19 cellular contexts compared by ENCODE assay signal in genomic region chr9:75198436-75198835, GRCh38.
DNase-seq lines count a peak whose midpoint lies in the region; ATAC-seq and TF ChIP-seq lines count a peak whose summit lies in the region.
"Had no signal": no experiment of that assay in that cellular context is flagged by ENCODE, and none has a peak within 500 bp of the region (broad histone marks: within the 10 kb centered on the region; RNA-seq: fewer than 3 reads in every experiment).

No MANE protein-coding gene starts in this region.

- POLR2A ChIA-PET in AG04450 (lab: Yijun Ruan, JAX), result no interaction called here

- H3K36me3 ChIP-seq in H7 (replicated peaks; ENCODE audit: control insufficient read depth, insufficient read depth, low read length) (no peaks in the 10 kb centered on the region), body of pancreas (replicated peaks in 1 of 2; ENCODE audit: insufficient read depth in 1 of 2, low read depth in 2 of 2) (no peaks in the 10 kb centered on the region), colonic mucosa (no peaks in the 10 kb centered on the region)
- H3K36me3 ChIP-seq: sigmoid colon, suprapubic skin had no signal

- ATAC-seq in body of pancreas, result no peak
- ATAC-seq: left lobe of liver had no signal

- no peak overlapping the region for H3K9ac ChIP-seq in colonic mucosa (ENCODE audit: low read depth in 2 of 2, low read length in 2 of 2)

- H3K4me3 ChIP-seq in AG04450 (ENCODE audit: low read depth, low read length), result no peak overlapping the region
- no peak overlapping the region for H3K4me3 ChIP-seq in H7 (ENCODE audit: insufficient read depth, low read depth, low read length)
- H3K4me3 ChIP-seq in fibroblast of villous mesenchyme (ENCODE audit: low read depth, low read length), result no peak overlapping the region
- no peak overlapping the region for H3K4me3 ChIP-seq in body of pancreas
- no peak overlapping the region for H3K4me3 ChIP-seq in colonic mucosa
- H3K4me3 ChIP-seq: sigmoid colon, SK-N-MC, suprapubic skin had no signal

- TF ChIP-seq CTCF in AG04450 (IDR thresholded peaks at IDR 0.05; ENCODE audit: low read depth, low read length) (peak; percentile 19; the same call in 1 of the 2 replicates), VCaP (conservative IDR thresholded peaks at IDR 0.05) (peak; percentile 40), fibroblast of villous mesenchyme (IDR thresholded peaks at IDR 0.05; ENCODE audit: insufficient read depth, low read depth, low read length) (peak; percentile 17), body of pancreas (IDR thresholded peaks at IDR 0.05) (peak in 1 of 7 experiments; percentile 7), colonic mucosa (IDR thresholded peaks at IDR 0.05) (no peak)

- no peak for TF ChIP-seq POLR2A in body of pancreas (IDR thresholded peaks at IDR 0.05)

- H3K9me3 ChIP-seq in AG04450 (ENCODE audit: control insufficient read depth, insufficient read depth, low read length), result no peaks in the 10 kb centered on the region
- H3K9me3 ChIP-seq in body of pancreas, result no peaks in the 10 kb centered on the region
- no peaks in the 10 kb centered on the region for H3K9me3 ChIP-seq in colonic mucosa
- H3K9me3 ChIP-seq: sigmoid colon, suprapubic skin had no signal

- CTCF ChIA-PET in AG04450 (lab: Charles Lee), result interaction anchor here (6.2 kb wide), 1 partner anchor 13 kb away, joined by 37 read pairs; no protein-coding TSS in a partner anchor

- H3K27me3 ChIP-seq in AG04450 (ENCODE audit: control insufficient read depth, insufficient read depth, low read length), result peaks cover 3% of the 10 kb centered on the region
- H3K27me3 ChIP-seq in H7 (ENCODE audit: control insufficient read depth, insufficient read depth, low read length), result no peaks in the 10 kb centered on the region
- no peaks in the 10 kb centered on the region for H3K27me3 ChIP-seq in body of pancreas
- H3K27me3 ChIP-seq in colonic mucosa, result no peaks in the 10 kb centered on the region
- H3K27me3 ChIP-seq: sigmoid colon, suprapubic skin had no signal

- H3K27ac ChIP-seq in AG04450 (ENCODE audit: low read depth, low read length) (no peak overlapping the region), VCaP (no peak overlapping the region), body of pancreas (no peak overlapping the region), colonic mucosa (no peak overlapping the region)
- H3K27ac ChIP-seq: sigmoid colon, SK-N-MC, suprapubic skin had no signal

- DNase-seq in AG04450 (ENCODE audit: low read depth, low spot score) (no peak), H7 (peak; percentile 41), fibroblast of villous mesenchyme (ENCODE audit: low read depth) (no peak), retina (no peak), body of pancreas (no peak), colonic mucosa (no peak), epidermal melanocyte (ENCODE audit: insufficient read length, low spot score) (no peak)
- DNase-seq: activated CD4-positive, alpha-beta T cell treated with anti-CD3 and anti-CD28 coated beads, Interleukin-2, amount 10 ng/mL, durations not matched to agents 7 days and 5 days; activated naive CD4-positive, alpha-beta T cell treated with anti-CD3 and anti-CD28 coated beads, Interleukin-2, amount 50 U/mL, for 16 hours; effector CD4-positive, alpha-beta T cell; hypothalamus; NCI-H1694; NCI-H446; sigmoid colon; stimulated activated CD4-positive, alpha-beta T cell treated with anti-CD3 and anti-CD28 coated beads, Interleukin-2, amount 100 ng/mL, for 24 hours had no signal

- H3K4me1 ChIP-seq in body of pancreas (no peaks in the 10 kb centered on the region), colonic mucosa (no peaks in the 10 kb centered on the region)
- H3K4me1 ChIP-seq: sigmoid colon, suprapubic skin had no signal

- intact Hi-C loops in body of pancreas (cut with DNase I) (loop anchor here (5.0 kb wide), 1 partner anchor 39 kb away; no protein-coding TSS in a partner anchor), colonic mucosa (cut with DNase I) (no loop called here)

- WGBS in body of pancreas, 2 donors, result 80% methylated on average over 7 of the region's 7 CpGs
